ENCODE assay signal across 1 cellular context in genomic region chr6:168916576-168917207, GRCh38.
TF ChIP-seq lines count a peak whose summit lies in the region.

No MANE protein-coding gene starts in this region.

TF ChIP-seq in IMR-90, 13 proteins besides CTCF, POLR2A, EP300 and RAD21 (continued from another document):
- TF ChIP-seq ELK1 (IDR thresholded peaks at IDR 0.05; ENCODE audit: borderline replicate concordance, low read depth, low read length) (no peak), CHD1 (IDR thresholded peaks at IDR 0.05; ENCODE audit: low read depth, low read length) (no peak), CEBPB (IDR thresholded peaks at IDR 0.05; ENCODE audit: low read depth, low read length) (no peak), RCOR1 (IDR thresholded peaks at IDR 0.05; ENCODE audit: insufficient replicate concordance, low read length) (no peak)
